ENCODE assay signal across 9 cellular contexts in the genomic region with DNA sequence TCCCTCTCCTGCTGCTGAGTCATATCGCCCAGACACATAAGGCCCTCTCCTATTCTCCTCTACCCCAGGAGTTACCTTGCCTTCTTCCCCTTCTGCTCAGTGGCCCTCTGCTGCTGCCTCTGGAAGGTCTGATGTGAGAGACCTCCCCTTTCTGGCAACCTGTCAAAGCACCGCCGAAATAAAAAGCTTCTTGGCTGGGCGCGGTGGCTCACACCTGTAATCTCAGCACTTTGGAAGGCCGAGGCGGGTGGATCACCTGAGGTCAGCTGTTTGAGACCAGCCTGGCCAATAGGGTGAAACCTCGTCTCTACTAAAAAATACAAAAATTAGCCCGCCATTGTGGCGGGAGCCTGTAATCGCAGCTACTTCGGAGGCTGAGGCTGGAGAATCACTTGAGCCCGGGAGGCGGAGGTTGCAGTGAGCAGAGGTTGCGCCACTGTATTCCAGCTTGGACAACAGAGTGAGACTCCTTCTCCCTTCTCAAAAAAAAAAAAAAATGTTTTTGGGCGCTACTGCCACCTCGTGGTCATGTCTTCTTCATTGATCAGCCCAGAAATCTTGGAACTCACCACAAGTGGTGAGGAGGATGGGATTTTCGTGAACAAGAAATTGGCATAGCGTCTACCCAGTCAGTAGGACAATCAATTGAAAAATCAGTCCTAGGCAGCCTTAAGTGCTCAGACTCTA. TPM values are rescaled to one million over a fixed set of nuclear protein-coding genes. Genes with fewer than 3 reads are reported as not detected.
A peak's percentile ranks its signal among the peaks of the same experiment; 100 is the strongest.
DNase-seq lines count a peak whose midpoint lies in the region; ATAC-seq and TF ChIP-seq lines count a peak whose summit lies in the region.
"Had no signal": no experiment of that assay in that cellular context is flagged by ENCODE, and none has a peak within 500 bp of the region (broad histone marks: within the 10 kb centered on the region; RNA-seq: fewer than 3 reads in every experiment).

No MANE protein-coding gene starts in this region.

- H3K4me3 ChIP-seq in testis = no peak overlapping the region

- POLR2A ChIA-PET in HEK293T (lab: Yijun Ruan, JAX) = no interaction called here

- no peaks in the 10 kb centered on the region for H3K9me3 ChIP-seq in testis

- H3K4me1 ChIP-seq in foreskin keratinocyte = no peaks in the 10 kb centered on the region
- H3K4me1 ChIP-seq in testis = no peaks in the 10 kb centered on the region

- H3K36me3 ChIP-seq in testis (ENCODE audit: low read depth, missing control alignments) = no peaks in the 10 kb centered on the region

- 32 to 49% methylated on average over 11 to 16 of the region's 19 CpGs for WGBS in testis, 2 donors

- peak; percentile 50 for ATAC-seq in foreskin keratinocyte
- ATAC-seq in GM21447 (IDR thresholded peaks at IDR 0.05; ENCODE audit: unreplicated experiment) = no peak

- TF ChIP-seq POLR2A in testis (IDR thresholded peaks at IDR 0.05) = no peak

- DNase-seq in NCI-H1694 (lab: John Stamatoyannopoulos, UW) (peak; percentile 33), NCI-H1694 treated with DMSO at 0.1 percent for 48 hours (lab: John Stamatoyannopoulos, UW) (no peak), HEK293T (ENCODE audit: extremely low spot score) (peak; percentile 11), SHP77 treated with DMSO at 0.1 percent for 48 hours (lab: John Stamatoyannopoulos, UW) (peak; percentile 39), foreskin keratinocyte (no peak), testis (no peak), GM19238 (ENCODE audit: insufficient read length, low spot score) (no peak)
- DNase-seq: activated B cell treated with CpG ODN at 0.5 μM for 24 hours had no signal

- CTCF ChIA-PET in HEK293T (lab: Yijun Ruan, JAX) = interaction anchor here (0.7 kb wide), 1 partner anchor 637 kb away, joined by 6 read pairs; no protein-coding TSS in a partner anchor

- H3K27me3 ChIP-seq in foreskin keratinocyte = no peaks in the 10 kb centered on the region
- H3K27me3 ChIP-seq in testis = no peaks in the 10 kb centered on the region

- TF ChIP-seq CTCF in foreskin keratinocyte (conservative IDR thresholded peaks at IDR 0.05) (peak; percentile 55), testis (IDR thresholded peaks at IDR 0.05) (peak in 2 of 3 experiments; percentile 16 to 36)

- intact Hi-C loops in testis (cut with DNase I; ENCODE audit: low total_unique reads) = no loop called here

- H3K27ac ChIP-seq in foreskin keratinocyte (no peak overlapping the region), testis (no peak overlapping the region)

TF ChIP-seq in HEK293T, 16 proteins besides CTCF, POLR2A, EP300 and RAD21:
- TF ChIP-seq ZNF384 (IDR thresholded peaks at IDR 0.05) = peak; percentile 95
- TF ChIP-seq, protein P1, sequence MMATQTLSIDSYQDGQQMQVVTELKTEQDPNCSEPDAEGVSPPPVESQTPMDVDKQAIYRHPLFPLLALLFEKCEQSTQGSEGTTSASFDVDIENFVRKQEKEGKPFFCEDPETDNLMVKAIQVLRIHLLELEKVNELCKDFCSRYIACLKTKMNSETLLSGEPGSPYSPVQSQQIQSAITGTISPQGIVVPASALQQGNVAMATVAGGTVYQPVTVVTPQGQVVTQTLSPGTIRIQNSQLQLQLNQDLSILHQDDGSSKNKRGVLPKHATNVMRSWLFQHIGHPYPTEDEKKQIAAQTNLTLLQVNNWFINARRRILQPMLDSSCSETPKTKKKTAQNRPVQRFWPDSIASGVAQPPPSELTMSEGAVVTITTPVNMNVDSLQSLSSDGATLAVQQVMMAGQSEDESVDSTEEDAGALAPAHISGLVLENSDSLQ (IDR thresholded peaks at IDR 0.05) = no peak

RNA-seq across cellular contexts. Expression of a gene that starts 8.6 kb away (rescaled TPM):
- 2.4 and 2.5 TPM in 2 replicates for total RNA-seq in foreskin keratinocyte
- polyA plus RNA-seq in foreskin keratinocyte = 0.34 and 0.36 TPM in 2 replicates
- total RNA-seq in testis = 1 to 10 TPM; 4.7 to 5.2 TPM
- polyA plus RNA-seq in testis (ENCODE audit: insufficient read depth, low read depth, low replicate concordance) = 1.4 TPM

Comparison
In these comparisons a context has a peak if more than half of its experiments do, and no peak if none do; other contexts are left out.
1. DNase-seq: peak in NCI-H1694 (single experiment), HEK293T (single experiment) and SHP77 treated with DMSO at 0.1 percent for 48 hours (single experiment); none in NCI-H1694 treated with DMSO at 0.1 percent for 48 hours (single experiment), foreskin keratinocyte (0 of 2), testis (single experiment) and GM19238 (single experiment).